12 cellular contexts compared by ENCODE assay signal in the genomic region with DNA sequence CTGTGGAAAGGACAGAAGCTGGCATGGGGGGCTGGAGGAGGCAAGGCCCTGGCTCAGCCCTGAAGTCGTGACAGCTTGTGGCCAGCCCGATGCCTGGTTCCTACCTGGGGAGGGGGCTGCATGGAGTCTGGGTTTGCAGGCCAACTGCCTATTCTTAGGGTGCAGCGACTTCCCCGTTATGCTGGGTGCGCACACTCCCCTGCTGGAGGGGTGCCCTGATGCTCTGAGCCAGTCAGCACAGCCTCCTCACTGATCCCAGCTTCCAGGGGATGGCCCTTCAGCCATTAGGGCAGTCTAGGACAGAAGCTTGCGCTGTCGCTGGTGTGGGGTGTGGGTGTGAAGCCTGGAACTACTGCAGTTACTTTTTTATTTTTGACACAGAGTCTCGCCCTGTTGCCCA.
"Had no signal": no experiment of that assay in that cellular context is flagged by ENCODE, and none has a peak within 500 bp of the region (broad histone marks: within the 10 kb centered on the region; RNA-seq: fewer than 3 reads in every experiment).

No MANE protein-coding gene starts in this region.

- H3K4me3 ChIP-seq: esophagus squamous epithelium had no signal

- H3K36me3 ChIP-seq: esophagus squamous epithelium had no signal

- H3K27ac ChIP-seq: VCaP had no signal

- H3K9me3 ChIP-seq: esophagus squamous epithelium had no signal

- ATAC-seq: left lobe of liver had no signal

- DNase-seq: activated CD4-positive, alpha-beta T cell treated with anti-CD3 and anti-CD28 coated beads for 48 hours; activated T-cell treated with anti-CD3 and anti-CD28 coated beads for 4 hours; amniotic stem cell; esophagus squamous epithelium; foreskin fibroblast; immature natural killer cell; SIG-M5; stimulated activated CD4-positive, alpha-beta T cell treated with anti-CD3 and anti-CD28 coated beads, Interleukin-4, amount 100 ng/mL, for 24 hours; T-helper 9 cell; trophoblast cell had no signal
